In the genomic region with DNA sequence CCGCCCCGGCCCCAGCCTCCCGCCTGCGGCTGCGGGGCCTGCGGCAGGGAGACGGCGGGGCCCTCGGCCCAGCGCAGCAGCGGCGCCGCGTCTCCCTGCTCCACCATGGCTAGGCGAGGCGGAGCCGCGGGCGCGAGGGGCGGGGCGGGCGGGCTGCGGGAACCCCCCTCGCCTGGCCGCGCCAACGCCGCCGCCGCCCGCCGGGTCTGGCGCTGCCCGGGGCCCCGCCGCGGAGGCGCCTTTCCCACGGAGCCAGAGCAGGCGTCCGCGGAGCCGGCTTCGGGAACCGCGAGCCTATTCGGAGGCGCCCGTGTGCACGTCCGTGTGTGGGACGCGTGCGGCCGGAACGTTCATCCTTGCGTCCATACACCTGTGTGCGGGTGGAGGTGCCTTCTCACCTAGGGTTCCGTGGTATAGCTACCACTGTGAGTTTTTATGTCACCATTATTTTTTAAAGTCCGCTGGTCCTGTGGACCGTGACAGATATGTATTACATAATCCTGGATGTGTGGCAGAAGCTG, we compare ENCODE assay signal across 8 cellular contexts. TPM values are rescaled to one million over a fixed set of nuclear protein-coding genes. Genes with fewer than 3 reads are reported as not detected.
DNase-seq lines count a peak whose midpoint lies in the region; ATAC-seq, FAIRE-seq and TF ChIP-seq lines count a peak whose summit lies in the region.

A gene with protein sequence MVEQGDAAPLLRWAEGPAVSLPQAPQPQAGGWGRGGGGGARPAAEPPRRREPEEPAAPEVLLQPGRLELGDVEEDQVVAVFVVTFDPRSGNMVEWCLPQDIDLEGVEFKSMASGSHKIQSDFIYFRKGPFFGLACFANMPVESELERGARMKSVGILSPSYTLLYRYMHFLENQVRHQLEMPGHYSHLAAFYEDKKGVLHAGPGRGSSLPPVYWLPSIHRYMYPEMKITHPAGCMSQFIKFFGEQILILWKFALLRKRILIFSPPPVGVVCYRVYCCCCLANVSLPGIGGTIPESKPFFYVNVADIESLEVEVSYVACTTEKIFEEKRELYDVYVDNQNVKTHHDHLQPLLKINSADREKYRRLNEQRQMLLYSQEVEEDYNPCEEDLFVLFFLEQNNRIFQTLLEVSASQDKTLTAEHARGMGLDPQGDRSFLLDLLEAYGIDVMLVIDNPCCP (minus strand): TSS at position 120 of the 521 bp plus-strand sequence. CDS start 13 bp downstream, at position 107.

- peaks cover 2% of the 10 kb centered on the region for H3K4me1 ChIP-seq in iPS-15b (ENCODE audit: control insufficient read depth, insufficient read depth, low read length)
- peaks cover 0 to 20% (median 19%) of the 10 kb centered on the region in 4 donors for H3K4me1 ChIP-seq in sigmoid colon

- H3K36me3 Mint-ChIP-seq in T-helper 1 cell treated with Interleukin-12 subunit alpha and Interleukin-12 subunit beta and Interleukin-4 antibody, amounts not matched to agents 30 μg/mL and 1 μg/mL, for 36 hours (ENCODE audit: low read depth) = peaks cover 11% of the 10 kb centered on the region

- TF ChIP-seq POLR2A in sigmoid colon (IDR thresholded peaks at IDR 0.05) = no peak

- no peak for FAIRE-seq in D721Med (lab: Jason Lieb, UNC)

- peaks cover 4% of the 10 kb centered on the region for H3K27me3 ChIP-seq in HL-60 (ENCODE audit: insufficient read depth, poor library complexity, severe bottlenecking)
- peaks cover 22% of the 10 kb centered on the region for H3K27me3 ChIP-seq in iPS-15b (ENCODE audit: control insufficient read depth, insufficient read depth, low read length)
- H3K27me3 ChIP-seq in sigmoid colon = no peaks in the 10 kb centered on the region

- H3K9me3 Mint-ChIP-seq in T-helper 1 cell treated with Interleukin-12 subunit alpha and Interleukin-12 subunit beta and Interleukin-4 antibody, amounts not matched to agents 30 μg/mL and 1 μg/mL, for 36 hours = no peaks in the 10 kb centered on the region

- no peak within 1 kb of the TSS for H3K27ac ChIP-seq in HL-60 (replicated peaks)
- H3K27ac ChIP-seq in sigmoid colon = peak within 1 kb of the TSS; percentile 81 to 90 (median 84)

- TF ChIP-seq CTCF in D721Med (IDR thresholded peaks at IDR 0.05; ENCODE audit: insufficient read depth, missing control alignments) = no peak
- no peak for TF ChIP-seq CTCF in HL-60 (IDR thresholded peaks at IDR 0.05; ENCODE audit: insufficient read depth, low read length)
- no peak for TF ChIP-seq CTCF in astrocyte of the spinal cord (IDR thresholded peaks at IDR 0.05; ENCODE audit: low read depth, low read length)
- TF ChIP-seq CTCF in sigmoid colon (IDR thresholded peaks at IDR 0.05) = no peak

- no peak for TF ChIP-seq EP300 in sigmoid colon (IDR thresholded peaks at IDR 0.05)

- H3K9me3 ChIP-seq in iPS-15b (ENCODE audit: control insufficient read depth, insufficient read depth, low read length) = no peaks in the 10 kb centered on the region
- H3K9me3 ChIP-seq in sigmoid colon = no peaks in the 10 kb centered on the region

- in situ Hi-C loops in astrocyte of the spinal cord (cut with HindIII; ENCODE audit: low sequenced_read_pairs) = no loop called here

- intact Hi-C loops in sigmoid colon (cut with DNase I) = loop anchor here (5.0 kb wide), 1 partner anchor 45 kb away; no protein-coding TSS in a partner anchor

- DNase-seq in D721Med (ENCODE audit: insufficient read length, low spot score) (peak; percentile 18), HL-60 (ENCODE audit: low read depth in 1 of 2, low spot score in 1 of 2) (peak; percentile 4 to 12), astrocyte of the spinal cord (ENCODE audit: low read depth, low spot score) (no peak), sigmoid colon (no peak), GF-D8 (lab: John Stamatoyannopoulos, UW) (no peak)

- H3K27me3 Mint-ChIP-seq in T-helper 1 cell treated with Interleukin-12 subunit alpha and Interleukin-12 subunit beta and Interleukin-4 antibody, amounts not matched to agents 30 μg/mL and 1 μg/mL, for 36 hours (ENCODE audit: low read depth) = peaks cover 44% of the 10 kb centered on the region

- peaks cover 25% of the 10 kb centered on the region for H3K4me1 Mint-ChIP-seq in T-helper 1 cell treated with Interleukin-12 subunit alpha and Interleukin-12 subunit beta and Interleukin-4 antibody, amounts not matched to agents 30 μg/mL and 1 μg/mL, for 36 hours (ENCODE audit: low read depth)

- H3K36me3 ChIP-seq in iPS-15b (ENCODE audit: control insufficient read depth, insufficient read depth, low read length) (no peaks in the 10 kb centered on the region), sigmoid colon (no peaks in the 10 kb centered on the region)

- H3K9ac ChIP-seq in iPS-15b (ENCODE audit: low read depth, low read length) = no peak within 1 kb of the TSS

- H3K4me3 ChIP-seq in HL-60 (replicated peaks; ENCODE audit: insufficient read depth, low read length) = peak within 1 kb of the TSS; percentile 45
- peak within 1 kb of the TSS; percentile 64 for H3K4me3 ChIP-seq in astrocyte of the spinal cord (ENCODE audit: low read depth, low read length)
- H3K4me3 ChIP-seq in iPS-15b (ENCODE audit: low read depth, low read length) = peak within 1 kb of the TSS; percentile 75
- peak within 1 kb of the TSS; percentile 66 to 99 (median 84) for H3K4me3 ChIP-seq in sigmoid colon

- peak within 1 kb of the TSS; percentile 76 for H3K27ac Mint-ChIP-seq in T-helper 1 cell treated with Interleukin-12 subunit alpha and Interleukin-12 subunit beta and Interleukin-4 antibody, amounts not matched to agents 30 μg/mL and 1 μg/mL, for 36 hours

- 0 to 1% methylated on average over 62 of the region's 62 CpGs for WGBS in sigmoid colon, 2 donors

- peak within 1 kb of the TSS; percentile 81 for H3K4me3 Mint-ChIP-seq in T-helper 1 cell treated with Interleukin-12 subunit alpha and Interleukin-12 subunit beta and Interleukin-4 antibody, amounts not matched to agents 30 μg/mL and 1 μg/mL, for 36 hours

- ATAC-seq in GM19463 (IDR thresholded peaks at IDR 0.05; ENCODE audit: unreplicated experiment) = peak; percentile 77

RNA-seq across cellular contexts. Expression of the gene that starts here (rescaled TPM):
- 10 to 100 TPM; 14.3 to 17.1 (median 15.6) TPM for total RNA-seq in sigmoid colon
- 10 to 100 TPM in 2 of 3 donors, 1 to 10 TPM in 1; 6.0 to 13.4 (median 11.1) TPM for polyA plus RNA-seq in sigmoid colon

Comparison
In these comparisons a context has a peak if more than half of its experiments do, and no peak if none do; other contexts are left out.
1. DNase-seq: peak in D721Med (single experiment) and HL-60 (2 of 2); none in astrocyte of the spinal cord (single experiment), sigmoid colon (single experiment) and GF-D8 (single experiment).
2. Peak in every context shown above with its lines, with median percentiles within 50 percentile points of each other: H3K4me3 ChIP-seq.